In the genomic region with DNA sequence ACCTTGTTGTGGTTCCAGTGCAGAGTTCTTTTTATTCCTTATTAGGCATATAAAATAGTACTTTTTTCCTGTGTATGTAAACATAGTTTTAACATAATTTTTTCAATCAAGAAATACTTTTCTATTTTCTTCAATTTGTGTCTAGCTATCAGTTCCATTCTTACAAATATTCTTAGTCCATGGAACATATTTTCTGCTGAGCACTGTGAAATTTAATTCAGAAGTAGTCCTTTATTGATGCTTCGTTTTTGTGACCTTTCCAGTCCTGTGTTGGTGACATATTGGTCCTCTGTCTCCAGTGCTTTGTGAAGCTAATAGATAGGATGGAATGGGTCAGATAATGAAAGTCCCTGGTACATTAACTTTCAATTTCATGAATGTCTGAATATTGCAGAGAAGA, we compare ENCODE assay signal across 2 cellular contexts.
TF ChIP-seq lines count a peak whose summit lies in the region.

No MANE protein-coding gene starts in this region.

TF ChIP-seq in HepG2, 621 proteins besides CTCF, POLR2A, EP300 and RAD21:
- TF ChIP-seq, protein P1, sequence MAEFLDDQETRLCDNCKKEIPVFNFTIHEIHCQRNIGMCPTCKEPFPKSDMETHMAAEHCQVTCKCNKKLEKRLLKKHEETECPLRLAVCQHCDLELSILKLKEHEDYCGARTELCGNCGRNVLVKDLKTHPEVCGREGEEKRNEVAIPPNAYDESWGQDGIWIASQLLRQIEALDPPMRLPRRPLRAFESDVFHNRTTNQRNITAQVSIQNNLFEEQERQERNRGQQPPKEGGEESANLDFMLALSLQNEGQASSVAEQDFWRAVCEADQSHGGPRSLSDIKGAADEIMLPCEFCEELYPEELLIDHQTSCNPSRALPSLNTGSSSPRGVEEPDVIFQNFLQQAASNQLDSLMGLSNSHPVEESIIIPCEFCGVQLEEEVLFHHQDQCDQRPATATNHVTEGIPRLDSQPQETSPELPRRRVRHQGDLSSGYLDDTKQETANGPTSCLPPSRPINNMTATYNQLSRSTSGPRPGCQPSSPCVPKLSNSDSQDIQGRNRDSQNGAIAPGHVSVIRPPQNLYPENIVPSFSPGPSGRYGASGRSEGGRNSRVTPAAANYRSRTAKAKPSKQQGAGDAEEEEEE (CRISPR knock-in tag; IDR thresholded peaks at IDR 0.05; ENCODE audit: borderline replicate concordance): no peak
- peak; percentile 62; the same call in 1 of the 2 replicates for TF ChIP-seq MAFF (IDR thresholded peaks at IDR 0.05; ENCODE audit: low read depth, low read length)
- peak; percentile 66 to 82 for TF ChIP-seq MAFK (conservative IDR thresholded peaks at IDR 0.05 in 1 of 2, IDR thresholded peaks at IDR 0.05 in 1 of 2; ENCODE audit: low read length in 2 of 2)
TF ChIP-seq in HepG2: peak in this region for 2.

TF ChIP-seq in IMR-90, 13 proteins besides CTCF, POLR2A, EP300 and RAD21 (continued from another document):
- TF ChIP-seq ELK1 (IDR thresholded peaks at IDR 0.05; ENCODE audit: borderline replicate concordance, low read depth, low read length): no peak
- TF ChIP-seq BHLHE40 (IDR thresholded peaks at IDR 0.05; ENCODE audit: low read depth, low read length): no peak
- TF ChIP-seq USF2 (IDR thresholded peaks at IDR 0.05; ENCODE audit: low read depth, low read length): no peak
- TF ChIP-seq CEBPB (IDR thresholded peaks at IDR 0.05; ENCODE audit: low read depth, low read length): no peak
- TF ChIP-seq SMC3 (IDR thresholded peaks at IDR 0.05; ENCODE audit: low read depth, low read length): no peak
- TF ChIP-seq RFX5 (IDR thresholded peaks at IDR 0.05; ENCODE audit: low read depth, low read length): no peak
TF ChIP-seq in IMR-90: peak in this region for 1.
